ENCODE assay signal across 10 cellular contexts in the genomic region with DNA sequence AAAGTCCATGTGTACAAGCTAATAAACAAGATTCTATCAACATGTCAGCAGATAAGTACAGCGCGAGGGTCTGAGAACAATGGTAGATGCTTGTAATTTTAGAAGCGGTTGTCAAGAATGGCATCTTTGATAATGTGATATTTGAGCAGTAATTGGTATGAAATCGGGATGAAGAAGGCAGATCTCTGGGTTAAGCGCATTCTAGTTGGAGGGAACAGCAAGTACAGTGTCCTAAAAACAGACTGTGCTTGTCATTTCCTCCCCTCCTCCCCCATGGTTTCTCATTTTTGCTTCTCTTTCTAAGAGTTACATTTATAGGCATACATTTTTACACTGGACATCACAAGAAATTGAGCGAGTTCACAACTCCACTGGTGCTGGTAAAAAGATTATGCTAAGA. TPM values are rescaled to one million over a fixed set of nuclear protein-coding genes. Genes with fewer than 3 reads are reported as not detected.
DNase-seq lines count a peak whose midpoint lies in the region; ATAC-seq, FAIRE-seq and TF ChIP-seq lines count a peak whose summit lies in the region.
"Had no signal": no experiment of that assay in that cellular context is flagged by ENCODE, and none has a peak within 500 bp of the region (broad histone marks: within the 10 kb centered on the region; RNA-seq: fewer than 3 reads in every experiment).

No MANE protein-coding gene starts in this region.

- 73 to 83% (median 74%) methylated on average over 6 of the region's 6 CpGs for WGBS in stomach, 5 donors

- H3K36me3 ChIP-seq in Loucy (ENCODE audit: insufficient read depth, low read length): peaks cover 47% of the 10 kb centered on the region
- H3K36me3 ChIP-seq in keratinocyte (ENCODE audit: control insufficient read depth in 2 of 2, extremely low read depth in 1 of 2, insufficient read depth in 2 of 2, low read length in 2 of 2): peaks cover 17 to 19% of the 10 kb centered on the region in 2 experiments
- peaks cover 0 to 9% (median 3%) of the 10 kb centered on the region in 4 donors for H3K36me3 ChIP-seq in stomach

- H3K9me1 ChIP-seq in keratinocyte (ENCODE audit: control insufficient read depth, extremely low read depth, insufficient read depth, low read length): no peaks in the 10 kb centered on the region

- FAIRE-seq in keratinocyte (lab: Jason Lieb, UNC): no peak

- H3K27me3 ChIP-seq in Loucy (ENCODE audit: insufficient read depth, low read length, poor library complexity, severe bottlenecking) (no peaks in the 10 kb centered on the region), keratinocyte (ENCODE audit: control insufficient read depth, extremely low read depth, insufficient read depth, low read length) (no peaks in the 10 kb centered on the region), stomach (no peaks in the 10 kb centered on the region)

- peak overlapping the region; percentile 63 for H3K27ac ChIP-seq in keratinocyte (ENCODE audit: control insufficient read depth, insufficient read depth, low read length)
- peak overlapping the region; percentile 45 to 76 (median 73) for H3K27ac ChIP-seq in stomach

- peak overlapping the region; percentile 99 for H3K27ac Mint-ChIP-seq in activated T-helper 2 cell treated with anti-CD3 and anti-CD28 coated beads, Interferon-gamma antibody, Interleukin-2, Interleukin-4, amounts not matched to agents 10 μg/mL and 5 μg/mL and 100 μg/mL, durations not matched to agents 14 hours and 24 hours and 36 hours

- TF ChIP-seq CTCF in Loucy (conservative IDR thresholded peaks at IDR 0.05; ENCODE audit: low read length): no peak
- no peak for TF ChIP-seq CTCF in keratinocyte (optimal IDR thresholded peaks at IDR 0.05 in 1 of 3, IDR thresholded peaks at IDR 0.05 in 1 of 3, conservative IDR thresholded peaks at IDR 0.05 in 1 of 3; ENCODE audit: extremely low read depth in 1 of 3, insufficient read depth in 2 of 3, low read length in 3 of 3)
- no peak for TF ChIP-seq CTCF in stomach (IDR thresholded peaks at IDR 0.05)

- peak overlapping the region; percentile 48 for H3K4me2 ChIP-seq in Loucy (ENCODE audit: low read depth, low read length, poor library complexity, severe bottlenecking)
- no peak overlapping the region for H3K4me2 ChIP-seq in keratinocyte (ENCODE audit: control insufficient read depth, extremely low read depth, insufficient read depth, low read depth, low read length)
- H3K4me2 ChIP-seq: SK-N-SH had no signal

- no peaks in the 10 kb centered on the region for H3K9me2 ChIP-seq in Loucy (replicated peaks; ENCODE audit: low read depth, low read length)
- H3K9me2 ChIP-seq: SK-N-SH had no signal

- H4K20me1 ChIP-seq in Loucy (ENCODE audit: insufficient read depth, low read length, poor library complexity, severe bottlenecking) (peaks cover 50% of the 10 kb centered on the region), keratinocyte (ENCODE audit: control insufficient read depth, extremely low read depth, insufficient read depth, low read length) (peaks cover 6% of the 10 kb centered on the region)

- DNase-seq in activated T-helper 2 cell treated with anti-CD3 and anti-CD28 coated beads, Interferon-gamma antibody, Interleukin-2, Interleukin-4, amounts not matched to agents 10 μg/mL and 5 μg/mL and 100 μg/mL, durations not matched to agents 14 hours and 24 hours and 36 hours (ENCODE audit: low spot score): no peak
- DNase-seq in keratinocyte (ENCODE audit: low read depth, low spot score): no peak
- DNase-seq in stomach: no peak
- DNase-seq in ecto neural progenitor cell (ENCODE audit: low spot score): no peak
- DNase-seq: IMR-90, NCI-H345, SK-N-SH had no signal

- peaks cover 7% of the 10 kb centered on the region; the same call in 1 of the 2 replicates for H3F3A ChIP-seq in Loucy (ENCODE audit: low read depth)

- H3K9me3 Mint-ChIP-seq in activated T-helper 2 cell treated with anti-CD3 and anti-CD28 coated beads, Interferon-gamma antibody, Interleukin-2, Interleukin-4, amounts not matched to agents 10 μg/mL and 5 μg/mL and 100 μg/mL, durations not matched to agents 14 hours and 24 hours and 36 hours: no peaks in the 10 kb centered on the region

- peaks cover 79% of the 10 kb centered on the region for H3K4me1 Mint-ChIP-seq in activated T-helper 2 cell treated with anti-CD3 and anti-CD28 coated beads, Interferon-gamma antibody, Interleukin-2, Interleukin-4, amounts not matched to agents 10 μg/mL and 5 μg/mL and 100 μg/mL, durations not matched to agents 14 hours and 24 hours and 36 hours (ENCODE audit: low read depth)

- H2AFZ ChIP-seq in Loucy (ENCODE audit: low read length) (no peak overlapping the region), keratinocyte (ENCODE audit: control insufficient read depth, low read length) (no peak overlapping the region)

- peaks cover 68% of the 10 kb centered on the region for H3K4me1 ChIP-seq in Loucy (ENCODE audit: insufficient read depth, low read length, poor library complexity, severe bottlenecking)
- peaks cover 66% of the 10 kb centered on the region for H3K4me1 ChIP-seq in keratinocyte (ENCODE audit: control insufficient read depth, extremely low read depth, insufficient read depth, low read length)
- peaks cover 70 to 100% (median 89%) of the 10 kb centered on the region in 4 donors for H3K4me1 ChIP-seq in stomach

- H3K9ac ChIP-seq in Loucy (ENCODE audit: low read depth, low read length, poor library complexity, severe bottlenecking) (peak overlapping the region; percentile 29), keratinocyte (ENCODE audit: control insufficient read depth, extremely low read depth, insufficient read depth, low read length) (no peak overlapping the region)
- H3K9ac ChIP-seq: SK-N-SH had no signal

- no peaks in the 10 kb centered on the region for H3K9me3 ChIP-seq in Loucy (ENCODE audit: insufficient read depth, low read depth, low read length)
- H3K9me3 ChIP-seq in keratinocyte (ENCODE audit: control insufficient read depth, low read depth, low read length): no peaks in the 10 kb centered on the region
- no peaks in the 10 kb centered on the region for H3K9me3 ChIP-seq in stomach
- H3K9me3 ChIP-seq: SK-N-SH had no signal

- no peak for ATAC-seq in HG03097 (IDR thresholded peaks at IDR 0.05; ENCODE audit: low FRiP score, unreplicated experiment)
- ATAC-seq in GM21390 (IDR thresholded peaks at IDR 0.05; ENCODE audit: unreplicated experiment): no peak

- peaks cover 100% of the 10 kb centered on the region for H3K79me2 ChIP-seq in Loucy (ENCODE audit: insufficient read depth, low read length)
- H3K79me2 ChIP-seq in keratinocyte (ENCODE audit: control insufficient read depth, insufficient read depth, low read length): peaks cover 92% of the 10 kb centered on the region

- intact Hi-C loops in activated T-helper 2 cell treated with anti-CD3 and anti-CD28 coated beads, Interferon-gamma antibody, Interleukin-2, Interleukin-4, amounts not matched to agents 10 μg/mL and 5 μg/mL and 100 μg/mL, durations not matched to agents 14 hours and 24 hours and 36 hours (cut with micrococcal nuclease): loop anchor here (5.0 kb wide), 1 partner anchor 342 kb away; no protein-coding TSS in a partner anchor
- intact Hi-C loops in stomach (cut with DNase I; ENCODE audit: low total_unique reads): no loop called here

- H3K27me3 Mint-ChIP-seq in activated T-helper 2 cell treated with anti-CD3 and anti-CD28 coated beads, Interferon-gamma antibody, Interleukin-2, Interleukin-4, amounts not matched to agents 10 μg/mL and 5 μg/mL and 100 μg/mL, durations not matched to agents 14 hours and 24 hours and 36 hours (ENCODE audit: low read depth): no peaks in the 10 kb centered on the region

- H3K36me3 Mint-ChIP-seq in activated T-helper 2 cell treated with anti-CD3 and anti-CD28 coated beads, Interferon-gamma antibody, Interleukin-2, Interleukin-4, amounts not matched to agents 10 μg/mL and 5 μg/mL and 100 μg/mL, durations not matched to agents 14 hours and 24 hours and 36 hours (ENCODE audit: low read depth): peaks cover 43% of the 10 kb centered on the region

- dilution Hi-C loops in keratinocyte (cut with MboI; ENCODE audit: extremely low pct_ligation_motif_present, low sequenced_read_pairs): no loop called here

- no peak for TF ChIP-seq EP300 in stomach (IDR thresholded peaks at IDR 0.05)

- no peak for TF ChIP-seq POLR2A in stomach (IDR thresholded peaks at IDR 0.05)

- peak overlapping the region; percentile 42 for H3K4me3 Mint-ChIP-seq in activated T-helper 2 cell treated with anti-CD3 and anti-CD28 coated beads, Interferon-gamma antibody, Interleukin-2, Interleukin-4, amounts not matched to agents 10 μg/mL and 5 μg/mL and 100 μg/mL, durations not matched to agents 14 hours and 24 hours and 36 hours (ENCODE audit: low read depth)

- H3K4me3 ChIP-seq in Loucy (ENCODE audit: low read length, poor library complexity, severe bottlenecking) (no peak overlapping the region), keratinocyte (ENCODE audit: control insufficient read depth in 2 of 3, extremely low read depth in 1 of 3, insufficient read depth in 2 of 3, low read depth in 1 of 3, low read length in 3 of 3) (no peak overlapping the region), stomach (no peak overlapping the region)

RNA-seq across cellular contexts. Expression of gene TGFBR2, which starts 23.3 kb away (rescaled TPM):
- 19.5 and 19.8 TPM in 2 replicates for total RNA-seq in activated T-helper 2 cell treated with anti-CD3 and anti-CD28 coated beads, Interferon-gamma antibody, Interleukin-2, Interleukin-4, amounts not matched to agents 10 μg/mL and 5 μg/mL and 100 μg/mL, durations not matched to agents 14 hours and 24 hours and 36 hours
- polyA plus RNA-seq in keratinocyte (250 to 402 TPM (median 303 TPM) in 3 replicates), stomach (10 to 100 TPM; 13.7 to 44.1 (median 27.4) TPM)
- polyA plus RNA-seq in keratinocyte (2011; ENCODE audit: low read depth): 39.9 TPM
- 201 and 293 TPM in 2 replicates for polyA plus RNA-seq in keratinocyte (2011; cell fraction: cytosol; rRNA removed)
- polyA plus RNA-seq in keratinocyte (2011; cell fraction: nucleus; rRNA removed): 332 and 361 TPM in 2 replicates
- 37.4 and 256 TPM in 2 replicates for polyA plus RNA-seq in keratinocyte (2012; ENCODE audit: low replicate concordance)
- polyA minus RNA-seq in keratinocyte: 379 to 451 TPM (median 420 TPM) in 3 replicates
- 312 TPM for polyA minus RNA-seq in keratinocyte (2011; cell fraction: cytosol; rRNA and poly(A)+ RNA removed)
- polyA minus RNA-seq in keratinocyte (2011; cell fraction: nucleus; rRNA and poly(A)+ RNA removed): 400 and 638 TPM in 2 replicates
- 100 to 1,000 TPM in 2 of 5 donors, 10 to 100 TPM in 3; 59.1 to 115 (median 89.3) TPM for total RNA-seq in stomach
